ENCODE assay signal across 12 cellular contexts in genomic region chr2:213188971-213189899, GRCh38. TPM values are rescaled to one million over a fixed set of nuclear protein-coding genes. Genes with fewer than 3 reads are reported as not detected.
DNase-seq lines count a peak whose midpoint lies in the region; ATAC-seq and TF ChIP-seq lines count a peak whose summit lies in the region.
"Had no signal": no experiment of that assay in that cellular context is flagged by ENCODE, and none has a peak within 500 bp of the region (broad histone marks: within the 10 kb centered on the region; RNA-seq: fewer than 3 reads in every experiment).

No MANE protein-coding gene starts in this region.

- H3K4me1 Mint-ChIP-seq in activated CD4-positive, alpha-beta memory T cell treated with anti-CD3 and anti-CD28 coated beads for 36 hours (ENCODE audit: low read depth), result no peaks in the 10 kb centered on the region

- CTCF ChIA-PET in activated CD4-positive, alpha-beta memory T cell treated with anti-CD3 and anti-CD28 coated beads for 36 hours (lab: Charles Lee), result interaction anchor here (0.7 kb wide), 1 partner anchor 231 kb away, joined by 3 read pairs; no protein-coding TSS in a partner anchor

- ATAC-seq in lower lobe of right lung (peak in 1 of 2 donors; percentile 38), HG03521 (IDR thresholded peaks at IDR 0.05; ENCODE audit: unreplicated experiment) (no peak), HG02885 (IDR thresholded peaks at IDR 0.05; ENCODE audit: poor library complexity, unreplicated experiment) (no peak)
- ATAC-seq: left colon had no signal

- H3K27me3 Mint-ChIP-seq in activated CD4-positive, alpha-beta memory T cell treated with anti-CD3 and anti-CD28 coated beads for 36 hours, result no peaks in the 10 kb centered on the region

- H3K4me3 Mint-ChIP-seq in activated CD4-positive, alpha-beta memory T cell treated with anti-CD3 and anti-CD28 coated beads for 36 hours, result no peak overlapping the region
- H3K4me3 Mint-ChIP-seq: T-helper 2 cell treated with Interferon-gamma antibody and Interleukin-4, amounts not matched to agents 5 μg/mL and 100 μg/mL, for 36 hours had no signal

- H3K9me3 ChIP-seq in lower lobe of right lung, result no peaks in the 10 kb centered on the region
- H3K9me3 ChIP-seq: vagina had no signal

- TF ChIP-seq CTCF in choroid plexus epithelial cell (conservative IDR thresholded peaks at IDR 0.05; ENCODE audit: low read depth, low read length) (no peak), lower lobe of right lung (IDR thresholded peaks at IDR 0.05) (no peak)

- H3K36me3 ChIP-seq in lower lobe of right lung, result no peaks in the 10 kb centered on the region
- H3K36me3 ChIP-seq: vagina had no signal

- POLR2A ChIA-PET in activated CD4-positive, alpha-beta memory T cell treated with anti-CD3 and anti-CD28 coated beads for 36 hours (lab: Charles Lee), result no interaction called here

- H3K4me1 ChIP-seq in lower lobe of right lung, result peaks cover 6% of the 10 kb centered on the region
- H3K4me1 ChIP-seq: vagina had no signal

- DNase-seq in COR-L47 (lab: John Stamatoyannopoulos, UW) (peak; percentile 0), NCI-H1417 (lab: John Stamatoyannopoulos, UW) (peak; percentile 7 to 58 (median 8)), choroid plexus epithelial cell (ENCODE audit: low read depth) (peak; percentile 66), lower lobe of right lung (peak; percentile 30)
- DNase-seq in activated CD4-positive, alpha-beta memory T cell treated with anti-CD3 and anti-CD28 coated beads for 36 hours, result no peak
- no peak for DNase-seq in activated CD4-positive, alpha-beta T cell treated with anti-CD3 and anti-CD28 coated beads, Interleukin-2, amount 50 U/mL, for 4 hours
- DNase-seq: left colon had no signal

- H3K4me3 ChIP-seq in choroid plexus epithelial cell (ENCODE audit: low read depth, low read length) (no peak overlapping the region), lower lobe of right lung (no peak overlapping the region)
- H3K4me3 ChIP-seq: vagina had no signal

- H3K36me3 Mint-ChIP-seq in activated CD4-positive, alpha-beta memory T cell treated with anti-CD3 and anti-CD28 coated beads for 36 hours, result no peaks in the 10 kb centered on the region

- H3K27ac ChIP-seq in lower lobe of right lung, result no peak overlapping the region
- H3K27ac ChIP-seq: KMS-11, vagina had no signal

- no peak overlapping the region for H3K27ac Mint-ChIP-seq in activated CD4-positive, alpha-beta memory T cell treated with anti-CD3 and anti-CD28 coated beads for 36 hours
- H3K27ac Mint-ChIP-seq: T-helper 2 cell treated with Interferon-gamma antibody and Interleukin-4, amounts not matched to agents 5 μg/mL and 100 μg/mL, for 36 hours had no signal

- intact Hi-C loops in lower lobe of right lung (cut with DNase I), result no loop called here
- intact Hi-C loops in activated CD4-positive, alpha-beta memory T cell treated with anti-CD3 and anti-CD28 coated beads for 36 hours (cut with micrococcal nuclease), result no loop called here

- H3K27me3 ChIP-seq in lower lobe of right lung (ENCODE audit: low read depth), result no peaks in the 10 kb centered on the region
- H3K27me3 ChIP-seq: vagina had no signal

- no peaks in the 10 kb centered on the region for H3K9me3 Mint-ChIP-seq in activated CD4-positive, alpha-beta memory T cell treated with anti-CD3 and anti-CD28 coated beads for 36 hours
- H3K9me3 Mint-ChIP-seq: T-helper 2 cell treated with Interferon-gamma antibody and Interleukin-4, amounts not matched to agents 5 μg/mL and 100 μg/mL, for 36 hours had no signal

RNA-seq across cellular contexts. Expression of gene IKZF2, which starts 37.8 kb away (rescaled TPM):
- total RNA-seq in lower lobe of right lung, result 16.5 TPM
- 1 to 10 TPM; 8.1 to 9.1 TPM for total RNA-seq in activated CD4-positive, alpha-beta memory T cell treated with anti-CD3 and anti-CD28 coated beads for 36 hours

Comparison
In these comparisons a context has a peak if more than half of its experiments do, and no peak if none do; other contexts are left out.
1. DNase-seq: peak in COR-L47 (single experiment), NCI-H1417 (3 of 3), choroid plexus epithelial cell (single experiment) and lower lobe of right lung (single experiment); none in activated CD4-positive, alpha-beta memory T cell treated with anti-CD3 and anti-CD28 coated beads for 36 hours (single experiment) and activated CD4-positive, alpha-beta T cell treated with anti-CD3 and anti-CD28 coated beads, Interleukin-2, amount 50 U/mL, for 4 hours (0 of 2).